In the genomic region with DNA sequence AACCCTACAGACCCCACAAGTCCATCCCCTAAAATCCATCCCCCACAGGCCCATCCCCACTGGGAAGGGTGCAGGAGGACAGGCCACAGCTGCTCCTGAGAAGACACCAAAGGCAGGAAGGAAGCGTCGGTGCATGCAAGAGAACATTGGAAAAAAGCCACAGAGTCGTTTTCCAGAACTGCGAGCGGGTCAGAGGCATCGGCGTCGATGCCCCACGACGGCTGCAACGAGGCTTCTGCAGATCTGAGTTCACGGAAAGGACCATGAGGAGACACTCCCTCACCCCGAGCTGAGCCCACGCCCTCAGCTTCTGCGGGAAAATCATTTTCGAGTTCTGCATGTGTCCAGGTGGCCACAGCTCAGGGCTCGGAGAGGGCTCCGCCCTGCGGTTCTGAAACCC, we compare ENCODE assay signal across 1 cellular context.
TF ChIP-seq lines count a peak whose summit lies in the region.

No MANE protein-coding gene starts in this region.

TF ChIP-seq in IMR-90, 13 proteins besides CTCF, POLR2A, EP300 and RAD21 (continued from another document):
- TF ChIP-seq, protein P1, sequence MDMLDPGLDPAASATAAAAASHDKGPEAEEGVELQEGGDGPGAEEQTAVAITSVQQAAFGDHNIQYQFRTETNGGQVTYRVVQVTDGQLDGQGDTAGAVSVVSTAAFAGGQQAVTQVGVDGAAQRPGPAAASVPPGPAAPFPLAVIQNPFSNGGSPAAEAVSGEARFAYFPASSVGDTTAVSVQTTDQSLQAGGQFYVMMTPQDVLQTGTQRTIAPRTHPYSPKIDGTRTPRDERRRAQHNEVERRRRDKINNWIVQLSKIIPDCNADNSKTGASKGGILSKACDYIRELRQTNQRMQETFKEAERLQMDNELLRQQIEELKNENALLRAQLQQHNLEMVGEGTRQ (IDR thresholded peaks at IDR 0.05; ENCODE audit: low read depth, low read length): no peak
- TF ChIP-seq CHD1 (IDR thresholded peaks at IDR 0.05; ENCODE audit: low read depth, low read length): no peak
